ENCODE assay signal across 2 cellular contexts in the genomic region with DNA sequence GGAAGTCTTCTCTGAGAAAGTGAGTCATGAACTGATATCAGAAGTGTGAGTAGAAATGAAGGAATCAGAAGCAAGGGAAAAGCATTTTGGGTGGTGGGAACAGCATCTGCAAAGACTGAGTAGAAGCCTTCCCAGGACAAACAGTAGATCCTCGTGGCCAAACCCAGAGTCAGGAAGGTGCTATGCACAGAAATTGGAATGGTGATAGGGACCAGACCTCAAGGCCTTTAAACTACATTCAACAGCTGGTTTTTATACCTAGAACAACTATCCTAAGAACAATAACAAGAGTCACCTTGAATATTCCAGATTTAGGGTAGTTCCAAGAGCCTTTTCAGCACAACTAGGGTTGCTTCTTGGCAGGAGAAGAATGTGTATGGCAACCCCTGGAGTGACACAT.
A peak's percentile ranks its signal among the peaks of the same experiment; 100 is the strongest.
TF ChIP-seq lines count a peak whose summit lies in the region.

No MANE protein-coding gene starts in this region.

TF ChIP-seq in HepG2, 621 proteins besides CTCF, POLR2A, EP300 and RAD21:
- TF ChIP-seq ZFP1 (CRISPR knock-in tag; IDR thresholded peaks at IDR 0.05) (peak; percentile 100), ZSCAN9 (CRISPR knock-in tag; IDR thresholded peaks at IDR 0.05; ENCODE audit: borderline replicate concordance) (no peak), ZMYM3 (CRISPR knock-in tag; IDR thresholded peaks at IDR 0.05) (0 out of 2 replicates have a peak, but pooled peaks have one; percentile 39)
TF ChIP-seq in HepG2: peak in this region for 2.

TF ChIP-seq in K562, 482 proteins besides CTCF, POLR2A, EP300 and RAD21:
- TF ChIP-seq TRIM28 (IDR thresholded peaks at IDR 0.05) (peak; percentile 74; the same call in 1 of the 2 replicates), NEUROD1 (IDR thresholded peaks at IDR 0.05; ENCODE audit: borderline replicate concordance, low read depth, low read length, partially characterized antibody) (no peak), ZFP1 (CRISPR knock-in tag; IDR thresholded peaks at IDR 0.05) (peak; percentile 95)
- TF ChIP-seq, protein P1, sequence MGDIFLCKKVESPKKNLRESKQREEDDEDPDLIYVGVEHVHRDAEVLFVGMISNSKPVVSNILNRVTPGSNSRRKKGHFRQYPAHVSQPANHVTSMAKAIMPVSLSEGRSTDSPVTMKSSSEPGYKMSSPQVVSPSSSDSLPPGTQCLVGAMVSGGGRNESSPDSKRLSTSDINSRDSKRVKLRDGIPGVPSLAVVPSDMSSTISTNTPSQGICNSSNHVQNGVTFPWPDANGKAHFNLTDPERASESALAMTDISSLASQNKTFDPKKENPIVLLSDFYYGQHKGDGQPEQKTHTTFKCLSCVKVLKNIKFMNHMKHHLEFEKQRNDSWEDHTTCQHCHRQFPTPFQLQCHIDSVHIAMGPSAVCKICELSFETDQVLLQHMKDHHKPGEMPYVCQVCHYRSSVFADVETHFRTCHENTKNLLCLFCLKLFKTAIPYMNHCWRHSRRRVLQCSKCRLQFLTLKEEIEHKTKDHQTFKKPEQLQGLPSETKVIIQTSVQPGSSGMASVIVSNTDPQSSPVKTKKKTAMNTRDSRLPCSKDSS (IDR thresholded peaks at IDR 0.05; ENCODE audit: low read depth, partially characterized antibody), result peak; percentile 53
